In genomic region chr10:44963772-44964633, GRCh38 we compare ENCODE assay signal across 9 cellular contexts. TPM values are rescaled to one million over a fixed set of nuclear protein-coding genes. Genes with fewer than 3 reads are reported as not detected.
A peak's percentile ranks its signal among the peaks of the same experiment; 100 is the strongest.
DNase-seq lines count a peak whose midpoint lies in the region; ATAC-seq and TF ChIP-seq lines count a peak whose summit lies in the region.
"Had no signal": no experiment of that assay in that cellular context is flagged by ENCODE, and none has a peak within 500 bp of the region (broad histone marks: within the 10 kb centered on the region; RNA-seq: fewer than 3 reads in every experiment).

No MANE protein-coding gene starts in this region.

- peak overlapping the region; percentile 52 for H3K27ac Mint-ChIP-seq in osteocyte (ENCODE audit: unreplicated experiment)

- ATAC-seq in HG02840 (IDR thresholded peaks at IDR 0.05; ENCODE audit: low FRiP score, unreplicated experiment) (no peak), GM18517 (IDR thresholded peaks at IDR 0.05; ENCODE audit: unreplicated experiment) (no peak), GM21825 (IDR thresholded peaks at IDR 0.05; ENCODE audit: unreplicated experiment) (no peak)

- H3K27me3 Mint-ChIP-seq in osteocyte (ENCODE audit: unreplicated experiment) = no peaks in the 10 kb centered on the region

- H3K4me3 Mint-ChIP-seq in osteocyte (ENCODE audit: unreplicated experiment) = no peak overlapping the region

- H3K36me3 Mint-ChIP-seq in osteocyte (ENCODE audit: unreplicated experiment) = no peaks in the 10 kb centered on the region

- H3K9me3 Mint-ChIP-seq in osteocyte (ENCODE audit: unreplicated experiment) = no peaks in the 10 kb centered on the region

- DNase-seq in DMS 273 (lab: John Stamatoyannopoulos, UW; ENCODE audit: unreplicated experiment) (peak; percentile 67), NCI-H1694 (lab: John Stamatoyannopoulos, UW) (peak; percentile 40), glomerular visceral epithelial cell (ENCODE audit: extremely low spot score) (peak; percentile 60), osteocyte (ENCODE audit: extremely low spot score, unreplicated experiment) (peak; percentile 72)
- DNase-seq in activated CD4-positive, alpha-beta T cell treated with anti-CD3 and anti-CD28 coated beads, Interleukin-2, amount 50 U/mL, for 4 hours = no peak

- H3K4me1 Mint-ChIP-seq in osteocyte (ENCODE audit: unreplicated experiment) = peaks cover 70% of the 10 kb centered on the region

- TF ChIP-seq CTCF in osteocyte (IDR thresholded peaks at IDR 0.05) = no peak

RNA-seq across cellular contexts. Expression of gene RASSF4, which starts 4.4 kb away (rescaled TPM):
- 11.7 and 11.8 TPM in 2 replicates for total RNA-seq in osteocyte

RNA-seq across cellular contexts. Expression of gene DEPP1, which starts 14.6 kb away (rescaled TPM):
- 10.3 and 10.4 TPM in 2 replicates for total RNA-seq in osteocyte

RNA-seq across cellular contexts. Expression of gene ZNF22, which starts 36.7 kb away (rescaled TPM):
- 22.9 and 23.4 TPM in 2 replicates for total RNA-seq in osteocyte

RNA-seq across cellular contexts. Expression of gene TMEM72, which starts 52.9 kb away (rescaled TPM):
- not detected in 2 replicates for total RNA-seq in osteocyte
- total RNA-seq: ovary had no signal

Comparison
In these comparisons a context has a peak if more than half of its experiments do, and no peak if none do; other contexts are left out.
1. DNase-seq: peak in DMS 273 (single experiment), NCI-H1694 (single experiment), glomerular visceral epithelial cell (single experiment) and osteocyte (single experiment); none in activated CD4-positive, alpha-beta T cell treated with anti-CD3 and anti-CD28 coated beads, Interleukin-2, amount 50 U/mL, for 4 hours (0 of 2).